In the genomic region with DNA sequence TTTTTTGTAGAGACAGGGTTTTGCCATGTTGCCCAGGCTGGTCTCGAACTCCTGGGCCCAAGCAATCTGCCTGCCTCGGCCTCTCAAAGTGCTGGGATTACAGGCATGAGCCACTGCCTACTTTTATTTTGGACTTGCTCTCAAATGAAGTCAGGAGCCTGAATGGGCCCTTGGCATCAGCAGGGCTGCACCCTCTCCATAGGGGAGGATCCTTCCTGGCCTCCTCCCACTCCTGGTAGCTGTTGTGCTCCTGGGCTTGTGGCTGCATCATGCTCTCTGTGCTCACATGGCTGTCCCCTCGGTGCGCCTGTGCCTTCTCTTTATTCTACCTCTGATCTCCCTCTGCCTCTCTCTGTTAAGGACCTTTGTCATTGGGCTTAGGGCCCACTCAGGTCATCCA, we compare ENCODE assay signal across 16 cellular contexts. TPM values are rescaled to one million over a fixed set of nuclear protein-coding genes. Genes with fewer than 3 reads are reported as not detected.
DNase-seq lines count a peak whose midpoint lies in the region; ATAC-seq and TF ChIP-seq lines count a peak whose summit lies in the region.
"Had no signal": no experiment of that assay in that cellular context is flagged by ENCODE, and none has a peak within 500 bp of the region (broad histone marks: within the 10 kb centered on the region; RNA-seq: fewer than 3 reads in every experiment).

No MANE protein-coding gene starts in this region.

- DNase-seq in activated naive CD4-positive, alpha-beta T cell treated with anti-CD3 and anti-CD28 coated beads for 36 hours: no peak
- peak; percentile 35 for DNase-seq in chondrocyte (ENCODE audit: low spot score)
- DNase-seq in glutamatergic neuron: no peak
- DNase-seq in GM10266 (ENCODE audit: extremely low spot score): no peak
- DNase-seq: C1 segment of cervical spinal cord; Calu3; CD4-positive, alpha-beta memory T cell; COR-L47; DMS53; DMS79 treated with DMSO at 0.1 percent for 48 hours; GF-D8; GM23248; HFFc6 had no signal

- TF ChIP-seq CTCF in chondrocyte (IDR thresholded peaks at IDR 0.05) (no peak), glutamatergic neuron (IDR thresholded peaks at IDR 0.05; ENCODE audit: partially characterized antibody, unreplicated experiment) (no peak), GM10266 (IDR thresholded peaks at IDR 0.05; ENCODE audit: control insufficient read depth, insufficient read depth, low read depth, missing control alignments) (no peak)

- no peaks in the 10 kb centered on the region for H3K9me3 Mint-ChIP-seq in activated naive CD4-positive, alpha-beta T cell treated with anti-CD3 and anti-CD28 coated beads, Interleukin-2, amount 50 U/mL, for 24 hours
- no peaks in the 10 kb centered on the region for H3K9me3 Mint-ChIP-seq in activated naive CD4-positive, alpha-beta T cell treated with anti-CD3 and anti-CD28 coated beads for 36 hours
- no peaks in the 10 kb centered on the region for H3K9me3 Mint-ChIP-seq in chondrocyte (ENCODE audit: low read depth)
- peaks cover 20% of the 10 kb centered on the region for H3K9me3 Mint-ChIP-seq in glutamatergic neuron (ENCODE audit: unreplicated experiment)
- H3K9me3 Mint-ChIP-seq: CD4-positive, alpha-beta memory T cell; HFFc6 had no signal

- intact Hi-C loops in activated naive CD4-positive, alpha-beta T cell treated with anti-CD3 and anti-CD28 coated beads for 36 hours (cut with micrococcal nuclease): no loop called here

- no peak for ATAC-seq in HG02623 (IDR thresholded peaks at IDR 0.05; ENCODE audit: unreplicated experiment)

- CTCF ChIA-PET in activated naive CD4-positive, alpha-beta T cell treated with anti-CD3 and anti-CD28 coated beads for 36 hours (lab: Charles Lee): no interaction called here

- H3K4me1 Mint-ChIP-seq in activated naive CD4-positive, alpha-beta T cell treated with anti-CD3 and anti-CD28 coated beads, Interleukin-2, amount 50 U/mL, for 24 hours: peaks cover 21% of the 10 kb centered on the region
- H3K4me1 Mint-ChIP-seq in activated naive CD4-positive, alpha-beta T cell treated with anti-CD3 and anti-CD28 coated beads for 36 hours (ENCODE audit: low read depth): peaks cover 14% of the 10 kb centered on the region
- H3K4me1 Mint-ChIP-seq in chondrocyte (ENCODE audit: low read depth) (no peaks in the 10 kb centered on the region), glutamatergic neuron (ENCODE audit: low read depth, unreplicated experiment) (peaks cover 19% of the 10 kb centered on the region)

- H3K27ac Mint-ChIP-seq in activated naive CD4-positive, alpha-beta T cell treated with anti-CD3 and anti-CD28 coated beads, Interleukin-2, amount 50 U/mL, for 24 hours: peak overlapping the region; percentile 59
- H3K27ac Mint-ChIP-seq in activated naive CD4-positive, alpha-beta T cell treated with anti-CD3 and anti-CD28 coated beads for 36 hours: no peak overlapping the region
- H3K27ac Mint-ChIP-seq in chondrocyte (ENCODE audit: unreplicated experiment): no peak overlapping the region
- H3K27ac Mint-ChIP-seq in glutamatergic neuron (ENCODE audit: unreplicated experiment): peak overlapping the region; percentile 24
- H3K27ac Mint-ChIP-seq: HFFc6 had no signal

- no peak overlapping the region for H3K4me3 Mint-ChIP-seq in activated naive CD4-positive, alpha-beta T cell treated with anti-CD3 and anti-CD28 coated beads, Interleukin-2, amount 50 U/mL, for 24 hours
- H3K4me3 Mint-ChIP-seq in activated naive CD4-positive, alpha-beta T cell treated with anti-CD3 and anti-CD28 coated beads for 36 hours: no peak overlapping the region
- H3K4me3 Mint-ChIP-seq in chondrocyte (ENCODE audit: unreplicated experiment) (no peak overlapping the region), glutamatergic neuron (ENCODE audit: unreplicated experiment) (no peak overlapping the region)
- H3K4me3 Mint-ChIP-seq: CD4-positive, alpha-beta memory T cell; HFFc6 had no signal

- H3K27me3 Mint-ChIP-seq in activated naive CD4-positive, alpha-beta T cell treated with anti-CD3 and anti-CD28 coated beads, Interleukin-2, amount 50 U/mL, for 24 hours: peaks cover 2% of the 10 kb centered on the region
- H3K27me3 Mint-ChIP-seq in activated naive CD4-positive, alpha-beta T cell treated with anti-CD3 and anti-CD28 coated beads for 36 hours (ENCODE audit: low read depth): no peaks in the 10 kb centered on the region
- H3K27me3 Mint-ChIP-seq in chondrocyte (ENCODE audit: low read depth) (peaks cover 34% of the 10 kb centered on the region), glutamatergic neuron (ENCODE audit: unreplicated experiment) (peaks cover 12% of the 10 kb centered on the region)

- H3K36me3 Mint-ChIP-seq in activated naive CD4-positive, alpha-beta T cell treated with anti-CD3 and anti-CD28 coated beads, Interleukin-2, amount 50 U/mL, for 24 hours: no peaks in the 10 kb centered on the region
- H3K36me3 Mint-ChIP-seq in activated naive CD4-positive, alpha-beta T cell treated with anti-CD3 and anti-CD28 coated beads for 36 hours (ENCODE audit: low read depth): no peaks in the 10 kb centered on the region
- H3K36me3 Mint-ChIP-seq in chondrocyte (ENCODE audit: low read depth) (no peaks in the 10 kb centered on the region), glutamatergic neuron (ENCODE audit: unreplicated experiment) (no peaks in the 10 kb centered on the region)
- H3K36me3 Mint-ChIP-seq: CD4-positive, alpha-beta memory T cell had no signal

RNA-seq across cellular contexts. Expression of gene DISP3, which starts 46.4 kb away (rescaled TPM):
- total RNA-seq in activated naive CD4-positive, alpha-beta T cell treated with anti-CD3 and anti-CD28 coated beads for 36 hours: under 1 TPM; 0.07 to 0.17 TPM
- total RNA-seq in chondrocyte (0.05 to 0.21 TPM in 2 of 3 replicates, not detected in the other), glutamatergic neuron (ENCODE audit: unreplicated experiment) (179 TPM)
- total RNA-seq: G401, GM23248, HFFc6 had no signal

Comparison
In these comparisons a context has a peak if more than half of its experiments do, and no peak if none do; other contexts are left out.
1. H3K27ac Mint-ChIP-seq: peak in activated naive CD4-positive, alpha-beta T cell treated with anti-CD3 and anti-CD28 coated beads, Interleukin-2, amount 50 U/mL, for 24 hours (single experiment) and glutamatergic neuron (single experiment); none in activated naive CD4-positive, alpha-beta T cell treated with anti-CD3 and anti-CD28 coated beads for 36 hours (single experiment) and chondrocyte (single experiment).
2. RNA of gene DISP3, which starts 46.4 kb away (total RNA-seq): 179 TPM in glutamatergic neuron (single experiment); 0.07 to 0.17 TPM in activated naive CD4-positive, alpha-beta T cell treated with anti-CD3 and anti-CD28 coated beads for 36 hours and 0.05 to 0.21 TPM in chondrocyte; every median in the first group is over 100 times any median in the second.